Comparison of ENCODE assay signal across 1 cellular context in genomic region chr16:85396879-85397871, GRCh38.
A peak's percentile ranks its signal among the peaks of the same experiment; 100 is the strongest.
TF ChIP-seq lines count a peak whose summit lies in the region.

No MANE protein-coding gene starts in this region.

TF ChIP-seq in K562, 482 proteins besides CTCF, POLR2A, EP300 and RAD21 (continued from another document and continues in another):
- no peak for TF ChIP-seq E2F1 (CRISPR knock-in tag; IDR thresholded peaks at IDR 0.05)
- no peak for TF ChIP-seq TEAD4 (IDR thresholded peaks at IDR 0.05; ENCODE audit: low read length)
- 0 out of 2 replicates have a peak, but pooled peaks have one; percentile 47 for TF ChIP-seq TEAD4 (CRISPR knock-in tag; IDR thresholded peaks at IDR 0.05; ENCODE audit: borderline replicate concordance)
- no peak for TF ChIP-seq PHB (CRISPR knock-in tag; IDR thresholded peaks at IDR 0.05)
- TF ChIP-seq ZNF140 (CRISPR knock-in tag; IDR thresholded peaks at IDR 0.05), result no peak
- TF ChIP-seq CTBP1 (IDR thresholded peaks at IDR 0.05; ENCODE audit: borderline replicate concordance), result peak; percentile 46
- TF ChIP-seq EHMT2 (IDR thresholded peaks at IDR 0.05), result no peak
- TF ChIP-seq ARID3B (CRISPR knock-in tag; IDR thresholded peaks at IDR 0.05; ENCODE audit: borderline replicate concordance), result no peak
- no peak for TF ChIP-seq MECOM (CRISPR knock-in tag; IDR thresholded peaks at IDR 0.05)
- no peak for TF ChIP-seq CHCHD3 (CRISPR knock-in tag; IDR thresholded peaks at IDR 0.05)
- peak; percentile 54 for TF ChIP-seq HMGN3 (IDR thresholded peaks at IDR 0.05; ENCODE audit: borderline replicate concordance, extremely low read depth, insufficient read length, low read depth, low read length)
- no peak for TF ChIP-seq HNRNPL (IDR thresholded peaks at IDR 0.05; ENCODE audit: low read depth, low read length)
- TF ChIP-seq U2AF1 (optimal IDR thresholded peaks at IDR 0.05; ENCODE audit: low read depth, low read length), result no peak
- TF ChIP-seq ID3 (CRISPR knock-in tag; IDR thresholded peaks at IDR 0.05), result no peak
- no peak for TF ChIP-seq ID3 (tag; IDR thresholded peaks at IDR 0.05)
- TF ChIP-seq FOXK2 (conservative IDR thresholded peaks at IDR 0.05 in 1 of 2, IDR thresholded peaks at IDR 0.05 in 1 of 2; ENCODE audit: low read depth in 2 of 2), result no peak
- TF ChIP-seq ZNF707 (CRISPR knock-in tag; conservative IDR thresholded peaks at IDR 0.05), result no peak
- TF ChIP-seq NCOA6 (IDR thresholded peaks at IDR 0.05), result no peak
- TF ChIP-seq USF2 (CRISPR knock-in tag; IDR thresholded peaks at IDR 0.05), result no peak
- no peak for TF ChIP-seq NCOA4 (IDR thresholded peaks at IDR 0.05; ENCODE audit: partially characterized antibody)
- no peak for TF ChIP-seq TSC22D4 (tag; IDR thresholded peaks at IDR 0.05)
- peak; percentile 9; the same call in 1 of the 2 replicates for TF ChIP-seq ZNF165 (CRISPR knock-in tag; IDR thresholded peaks at IDR 0.05; ENCODE audit: borderline replicate concordance)
- TF ChIP-seq TBP (optimal IDR thresholded peaks at IDR 0.05; ENCODE audit: low read depth, low read length), result no peak
- TF ChIP-seq ZNF197 (CRISPR knock-in tag; IDR thresholded peaks at IDR 0.05; ENCODE audit: low read depth), result no peak
- TF ChIP-seq ZNF311 (CRISPR knock-in tag; IDR thresholded peaks at IDR 0.05), result no peak
- TF ChIP-seq MAFK (IDR thresholded peaks at IDR 0.05; ENCODE audit: low read length), result no peak
- no peak for TF ChIP-seq ZNF277 (CRISPR knock-in tag; IDR thresholded peaks at IDR 0.05; ENCODE audit: borderline replicate concordance)
- no peak for TF ChIP-seq C11orf30 (IDR thresholded peaks at IDR 0.05; ENCODE audit: low read depth)
- no peak for TF ChIP-seq RBFOX2 (IDR thresholded peaks at IDR 0.05; ENCODE audit: low read depth, low read length)
- no peak for TF ChIP-seq ZNF699 (CRISPR knock-in tag; IDR thresholded peaks at IDR 0.05; ENCODE audit: insufficient replicate concordance)
- no peak for TF ChIP-seq RBM15 (IDR thresholded peaks at IDR 0.05; ENCODE audit: insufficient read depth, low read length)
- peak; percentile 81 for TF ChIP-seq ARID2 (IDR thresholded peaks at IDR 0.05)
- TF ChIP-seq ZNF512 (tag; IDR thresholded peaks at IDR 0.05), result no peak
- no peak for TF ChIP-seq GMEB1 (CRISPR knock-in tag; IDR thresholded peaks at IDR 0.05)
- no peak for TF ChIP-seq JUNB (CRISPR knock-in tag; conservative IDR thresholded peaks at IDR 0.05)
- no peak for TF ChIP-seq SAP30 (IDR thresholded peaks at IDR 0.05; ENCODE audit: borderline replicate concordance, insufficient read depth, low read depth, low read length, poor library complexity, severe bottlenecking)
- no peak for TF ChIP-seq PBX2 (CRISPR knock-in tag; IDR thresholded peaks at IDR 0.05; ENCODE audit: low read depth)
- no peak for TF ChIP-seq PBX2 (tag; conservative IDR thresholded peaks at IDR 0.05; ENCODE audit: low read depth)
- no peak for TF ChIP-seq AFF4 (CRISPR knock-in tag; IDR thresholded peaks at IDR 0.05)
- no peak; the same call in 1 of the 2 replicates for TF ChIP-seq PHF8 (IDR thresholded peaks at IDR 0.05; ENCODE audit: borderline replicate concordance, low read length)
- no peak for TF ChIP-seq ARNT (IDR thresholded peaks at IDR 0.05)
- TF ChIP-seq HDAC2 (IDR thresholded peaks at IDR 0.05), result no peak
- TF ChIP-seq ADNP (tag; IDR thresholded peaks at IDR 0.05), result no peak
- TF ChIP-seq HINFP (tag; conservative IDR thresholded peaks at IDR 0.05; ENCODE audit: low read depth), result no peak
- TF ChIP-seq GTF2A2 (tag; IDR thresholded peaks at IDR 0.05), result no peak
- no peak for TF ChIP-seq ARHGAP35 (IDR thresholded peaks at IDR 0.05; ENCODE audit: partially characterized antibody)
- no peak for TF ChIP-seq FOS (IDR thresholded peaks at IDR 0.05; ENCODE audit: extremely low read depth, insufficient read length)
- TF ChIP-seq UBTF (IDR thresholded peaks at IDR 0.05; ENCODE audit: borderline replicate concordance in 1 of 2, low read depth in 2 of 2, low read length in 2 of 2), result 0 out of 4 replicates have a peak, but pooled peaks of 1 of the 2 experiments have one; percentile 49
